28 cellular contexts compared by ENCODE assay signal in the genomic region with DNA sequence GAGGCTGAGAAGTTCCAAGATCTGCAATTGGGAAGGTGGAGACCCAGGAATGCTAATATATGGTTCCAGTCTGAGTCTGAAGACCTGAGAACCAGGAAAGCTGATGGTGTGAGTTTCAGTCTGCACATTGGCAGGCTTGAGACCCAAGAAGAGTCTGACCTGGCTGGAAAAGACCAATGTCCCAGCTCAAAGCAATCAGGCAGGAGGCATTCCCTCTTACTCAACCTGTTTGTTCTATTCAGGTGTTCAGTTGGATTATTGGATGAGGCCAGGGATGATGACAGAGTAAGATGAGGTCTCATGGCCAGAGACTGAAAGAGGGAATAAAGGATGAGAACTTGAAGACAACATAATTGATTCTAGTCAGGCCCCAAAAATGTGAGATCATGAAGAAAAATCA. TPM values are rescaled to one million over a fixed set of nuclear protein-coding genes. Genes with fewer than 3 reads are reported as not detected.
"Had no signal": no experiment of that assay in that cellular context is flagged by ENCODE, and none has a peak within 500 bp of the region (broad histone marks: within the 10 kb centered on the region; RNA-seq: fewer than 3 reads in every experiment).

No MANE protein-coding gene starts in this region.

- H2AFZ ChIP-seq: neural progenitor cell had no signal

- ATAC-seq: esophagus mucosa; gastrocnemius medialis; stimulated activated naive B cell treated with anti-CD40 and anti-IgM and Interleukin-4, amounts not matched to agents 10 μg/mL and 1 μg/mL and 100 μg/mL, for 72 hours had no signal

- H3K4me3 ChIP-seq: colonic mucosa, gastrocnemius medialis, lung, neural progenitor cell, prostate gland, right atrium auricular region, sigmoid colon, suprapubic skin, transverse colon, upper lobe of right lung, uterus had no signal

- H3K4me2 ChIP-seq: neural progenitor cell had no signal

- H3K9ac ChIP-seq: neural progenitor cell had no signal

- H3K36me3 ChIP-seq: colonic mucosa, gastrocnemius medialis, neural progenitor cell, prostate gland, right atrium auricular region, sigmoid colon, suprapubic skin, transverse colon, upper lobe of right lung, uterus had no signal

- FAIRE-seq: keratinocyte had no signal

- H3K9me3 ChIP-seq: colonic mucosa, gastrocnemius medialis, prostate gland, right atrium auricular region, sigmoid colon, suprapubic skin, transverse colon, upper lobe of right lung, uterus had no signal

- H3K27me3 ChIP-seq: colonic mucosa, gastrocnemius medialis, neural progenitor cell, right atrium auricular region, sigmoid colon, suprapubic skin, transverse colon, upper lobe of right lung, uterus had no signal

- H3K4me1 ChIP-seq: colonic mucosa, gastrocnemius medialis, neural progenitor cell, prostate gland, right atrium auricular region, sigmoid colon, transverse colon, upper lobe of right lung had no signal

- H3K27ac ChIP-seq: colonic mucosa, gastrocnemius medialis, neural progenitor cell, prostate gland, right atrium auricular region, sigmoid colon, suprapubic skin, transverse colon, upper lobe of right lung, uterus had no signal

- DNase-seq: colonic mucosa; effector CD8-positive, alpha-beta T cell; endodermal cell; gastrocnemius medialis; head of caudate nucleus; mesendoderm; midbrain; naive thymus-derived CD4-positive, alpha-beta T cell; nucleus accumbens; sigmoid colon; stimulated activated CD4-positive, alpha-beta T cell treated with anti-CD3 and anti-CD28 coated beads, Interleukin-2, amount 100 ng/mL, for 48 hours; stimulated activated naive B cell treated with anti-CD40 and anti-IgM and Interleukin-4, amounts not matched to agents 10 μg/mL and 1 μg/mL and 100 μg/mL, for 72 hours; transverse colon; upper lobe of right lung; uterus had no signal

RNA-seq across cellular contexts. Expression of a gene that starts 50.1 kb away (rescaled TPM):
- total RNA-seq: colonic mucosa; endodermal cell; esophagus mucosa; glomerular endothelial cell; liver; lung; mucosa of gallbladder; naive thymus-derived CD4-positive, alpha-beta T cell; osteocyte; right atrium auricular region; sigmoid colon; skeletal muscle tissue; suprapubic skin; transverse colon; upper lobe of right lung; uterus had no signal
- polyA plus RNA-seq: keratinocyte; lung; naive thymus-derived CD4-positive, alpha-beta T cell; sigmoid colon; thymus had no signal

RNA-seq across cellular contexts. Expression of a gene that starts 55.0 kb away (rescaled TPM):
- polyA plus RNA-seq: naive thymus-derived CD4-positive, alpha-beta T cell had no signal
